ENCODE assay signal across 6 cellular contexts in genomic region chr12:57092876-57093411, GRCh38. TPM values are rescaled to one million over a fixed set of nuclear protein-coding genes. Genes with fewer than 3 reads are reported as not detected.
DNase-seq lines count a peak whose midpoint lies in the region; ATAC-seq and TF ChIP-seq lines count a peak whose summit lies in the region.

No MANE protein-coding gene starts in this region.

- no peak overlapping the region for H3K4me3 ChIP-seq in duodenal mucosa (ENCODE audit: low read depth in 1 of 2, low read length in 2 of 2)

- H3K27ac Mint-ChIP-seq in T-helper 2 cell treated with Interferon-gamma antibody and Interleukin-4, amounts not matched to agents 5 μg/mL and 100 μg/mL, for 36 hours = peak overlapping the region; percentile 61
- peak overlapping the region; percentile 96 for H3K27ac Mint-ChIP-seq in stimulated activated naive B cell treated with anti-CD40 and anti-IgM and Interleukin-4, amounts not matched to agents 10 μg/mL and 1 μg/mL and 100 μg/mL, for 72 hours
- H3K27ac Mint-ChIP-seq in natural killer cell = peak overlapping the region in 1 of 2 donors; percentile 90

- H3K27ac ChIP-seq in duodenal mucosa (ENCODE audit: low read depth, low read length) = peak overlapping the region; percentile 27

- H3K27me3 Mint-ChIP-seq in T-helper 2 cell treated with Interferon-gamma antibody and Interleukin-4, amounts not matched to agents 5 μg/mL and 100 μg/mL, for 36 hours (ENCODE audit: low read depth) = no peaks in the 10 kb centered on the region
- H3K27me3 Mint-ChIP-seq in stimulated activated naive B cell treated with anti-CD40 and anti-IgM and Interleukin-4, amounts not matched to agents 10 μg/mL and 1 μg/mL and 100 μg/mL, for 72 hours = no peaks in the 10 kb centered on the region
- H3K27me3 Mint-ChIP-seq in natural killer cell (ENCODE audit: low read depth in 2 of 2) = no peaks in the 10 kb centered on the region

- DNase-seq in T-helper 2 cell treated with Interferon-gamma antibody and Interleukin-4, amounts not matched to agents 5 μg/mL and 100 μg/mL, for 36 hours (ENCODE audit: low spot score) = no peak
- DNase-seq in T-helper 2 cell = no peak
- no peak for DNase-seq in stimulated activated naive B cell treated with anti-CD40 and anti-IgM and Interleukin-4, amounts not matched to agents 10 μg/mL and 1 μg/mL and 100 μg/mL, for 72 hours
- no peak for DNase-seq in natural killer cell
- no peak for DNase-seq in superior temporal gyrus (ENCODE audit: extremely low spot score)

- H3K4me1 Mint-ChIP-seq in T-helper 2 cell treated with Interferon-gamma antibody and Interleukin-4, amounts not matched to agents 5 μg/mL and 100 μg/mL, for 36 hours (ENCODE audit: low read depth) = peaks cover 45% of the 10 kb centered on the region
- peaks cover 63 to 86% of the 10 kb centered on the region in 2 donors for H3K4me1 Mint-ChIP-seq in stimulated activated naive B cell treated with anti-CD40 and anti-IgM and Interleukin-4, amounts not matched to agents 10 μg/mL and 1 μg/mL and 100 μg/mL, for 72 hours
- H3K4me1 Mint-ChIP-seq in natural killer cell = peaks cover 18 to 29% of the 10 kb centered on the region in 2 donors

- H3K36me3 ChIP-seq in duodenal mucosa (ENCODE audit: control insufficient read depth in 1 of 2, insufficient read depth in 2 of 2, low read length in 2 of 2) = peaks cover 17 to 46% of the 10 kb centered on the region in 2 donors

- peaks cover 41% of the 10 kb centered on the region for H3K36me3 Mint-ChIP-seq in T-helper 2 cell treated with Interferon-gamma antibody and Interleukin-4, amounts not matched to agents 5 μg/mL and 100 μg/mL, for 36 hours (ENCODE audit: low read depth)
- peaks cover 51 to 77% of the 10 kb centered on the region in 2 donors for H3K36me3 Mint-ChIP-seq in stimulated activated naive B cell treated with anti-CD40 and anti-IgM and Interleukin-4, amounts not matched to agents 10 μg/mL and 1 μg/mL and 100 μg/mL, for 72 hours
- H3K36me3 Mint-ChIP-seq in natural killer cell = no peaks in the 10 kb centered on the region

- no peak for TF ChIP-seq CTCF in natural killer cell (IDR thresholded peaks at IDR 0.05)

- H3K9me3 Mint-ChIP-seq in T-helper 2 cell treated with Interferon-gamma antibody and Interleukin-4, amounts not matched to agents 5 μg/mL and 100 μg/mL, for 36 hours = no peaks in the 10 kb centered on the region
- no peaks in the 10 kb centered on the region for H3K9me3 Mint-ChIP-seq in stimulated activated naive B cell treated with anti-CD40 and anti-IgM and Interleukin-4, amounts not matched to agents 10 μg/mL and 1 μg/mL and 100 μg/mL, for 72 hours
- H3K9me3 Mint-ChIP-seq in natural killer cell = no peaks in the 10 kb centered on the region

- peaks cover 25 to 43% of the 10 kb centered on the region in 2 donors for H3K4me1 ChIP-seq in duodenal mucosa (ENCODE audit: control insufficient read depth in 1 of 2, insufficient read depth in 2 of 2, low read length in 2 of 2)

- no peaks in the 10 kb centered on the region for H3K27me3 ChIP-seq in duodenal mucosa (ENCODE audit: control insufficient read depth in 1 of 2, insufficient read depth in 2 of 2, low read length in 2 of 2)

- intact Hi-C loops in natural killer cell (cut with micrococcal nuclease) = loop anchor here (1.0 kb wide), 1 partner anchor 24 kb away; no protein-coding TSS in a partner anchor

- H3K9ac ChIP-seq in duodenal mucosa (ENCODE audit: low read depth in 1 of 2, low read length in 2 of 2) = no peak overlapping the region

- H3K4me3 Mint-ChIP-seq in T-helper 2 cell treated with Interferon-gamma antibody and Interleukin-4, amounts not matched to agents 5 μg/mL and 100 μg/mL, for 36 hours = peak overlapping the region; percentile 29
- peak overlapping the region; percentile 59 to 73 for H3K4me3 Mint-ChIP-seq in stimulated activated naive B cell treated with anti-CD40 and anti-IgM and Interleukin-4, amounts not matched to agents 10 μg/mL and 1 μg/mL and 100 μg/mL, for 72 hours
- no peak overlapping the region for H3K4me3 Mint-ChIP-seq in natural killer cell

- ATAC-seq in stimulated activated naive B cell treated with anti-CD40 and anti-IgM and Interleukin-4, amounts not matched to agents 10 μg/mL and 1 μg/mL and 100 μg/mL, for 72 hours (replicated peaks) = no peak
- ATAC-seq in natural killer cell = no peak

- no peaks in the 10 kb centered on the region for H3K9me3 ChIP-seq in duodenal mucosa (ENCODE audit: control insufficient read depth in 1 of 2, low read length in 2 of 2)

RNA-seq across cellular contexts. Expression of gene NAB2, which starts 4.0 kb away (rescaled TPM):
- 1 to 10 TPM; 4.2 to 7.0 (median 5.4) TPM for total RNA-seq in natural killer cell

RNA-seq across cellular contexts. Expression of gene NEMP1, which starts 14.4 kb away (rescaled TPM):
- 10 to 100 TPM; 11.1 to 16.7 (median 12.1) TPM for total RNA-seq in natural killer cell

RNA-seq across cellular contexts. Expression of gene STAT6, which starts 18.2 kb away (rescaled TPM):
- 100 to 1,000 TPM; 277 to 340 (median 319) TPM for total RNA-seq in natural killer cell

RNA-seq across cellular contexts. Expression of gene LRP1, which starts 35.3 kb away (rescaled TPM):
- 10 to 100 TPM in 1 of 3 donors, 1 to 10 TPM in 2; 6.7 to 13.1 (median 9.5) TPM for total RNA-seq in natural killer cell

RNA-seq across cellular contexts. Expression of gene MYO1A, which starts 43.0 kb away (rescaled TPM):
- total RNA-seq in natural killer cell = 1 to 10 TPM in 1 of 3 donors, not detected in 2; 1.1 TPM
